Comparison of ENCODE assay signal across 8 cellular contexts in genomic region chr22:20702175-20702545, GRCh38.
DNase-seq lines count a peak whose midpoint lies in the region; ATAC-seq and TF ChIP-seq lines count a peak whose summit lies in the region.
"Not testable (repeated sequence)": the region's sequence is repeated elsewhere in the genome, so short reads cannot be mapped to it uniquely, and the experiment has no call there.

No MANE protein-coding gene starts in this region.

- intact Hi-C loops in CD14-positive monocyte (cut with micrococcal nuclease): loop anchor here in 1 of 2 donors (5.0 to 10.0 kb wide), 2 partner anchors 275 to 1407 kb away; partner anchors contain the start of gene CLTCL1
- intact Hi-C loops in activated T-helper 2 cell treated with anti-CD3 and anti-CD28 coated beads, Interferon-gamma antibody, Interleukin-2, Interleukin-4, amounts not matched to agents 10 μg/mL and 5 μg/mL and 100 μg/mL, durations not matched to agents 14 hours and 24 hours and 36 hours (cut with micrococcal nuclease): loop anchor here (2.0 kb wide), 1 partner anchor 79 kb away; no protein-coding TSS in a partner anchor
- intact Hi-C loops in spleen (cut with DNase I; ENCODE audit: low total_unique reads): not testable (repeated sequence)

- H3K27ac Mint-ChIP-seq in CD14-positive monocyte (peak overlapping the region in 6 of 7 donors; percentile 57 to 99 (median 97)), memory B cell (peak overlapping the region; percentile 98)
- peak overlapping the region; percentile 95 for H3K27ac Mint-ChIP-seq in activated T-helper 2 cell treated with anti-CD3 and anti-CD28 coated beads, Interferon-gamma antibody, Interleukin-2, Interleukin-4, amounts not matched to agents 10 μg/mL and 5 μg/mL and 100 μg/mL, durations not matched to agents 14 hours and 24 hours and 36 hours

- H3K27me3 Mint-ChIP-seq in CD14-positive monocyte (ENCODE audit: low read depth in 3 of 3): peaks cover 16 to 25% (median 20%) of the 10 kb centered on the region in 3 donors
- H3K27me3 Mint-ChIP-seq in activated T-helper 2 cell treated with anti-CD3 and anti-CD28 coated beads, Interferon-gamma antibody, Interleukin-2, Interleukin-4, amounts not matched to agents 10 μg/mL and 5 μg/mL and 100 μg/mL, durations not matched to agents 14 hours and 24 hours and 36 hours (ENCODE audit: low read depth): peaks cover 14% of the 10 kb centered on the region
- not testable (repeated sequence) for H3K27me3 Mint-ChIP-seq in memory B cell

- WGBS in spleen, 5 donors: 0 to 1% (median 0%) methylated on average over 5 to 25 of the region's 35 CpGs; no CpG with 5 or more reads in 2 of the 5 donors

- not testable (repeated sequence) for TF ChIP-seq POLR2A in spleen (IDR thresholded peaks at IDR 0.05)

- H3K9me3 Mint-ChIP-seq in CD14-positive monocyte; activated T-helper 2 cell treated with anti-CD3 and anti-CD28 coated beads, Interferon-gamma antibody, Interleukin-2, Interleukin-4, amounts not matched to agents 10 μg/mL and 5 μg/mL and 100 μg/mL, durations not matched to agents 14 hours and 24 hours and 36 hours; memory B cell: not testable (repeated sequence)

- peak overlapping the region; percentile 61 for H3K4me2 ChIP-seq in OCI-LY1 (ENCODE audit: low read length)

- not testable (repeated sequence) for H3K27ac ChIP-seq in OCI-LY1 (ENCODE audit: low read depth, low read length, poor library complexity, severe bottlenecking)
- H3K27ac ChIP-seq in spleen: peak overlapping the region; percentile 69 to 93 (median 86)

- H3K9ac ChIP-seq in OCI-LY1 (ENCODE audit: low read length): peak overlapping the region; percentile 56

- not testable (repeated sequence) for H3K9me2 ChIP-seq in OCI-LY1 (ENCODE audit: low read depth, low read length)

- H3K36me3 Mint-ChIP-seq in CD14-positive monocyte: peaks cover 13 to 15% of the 10 kb centered on the region in 2 donors
- not testable (repeated sequence) for H3K36me3 Mint-ChIP-seq in activated T-helper 2 cell treated with anti-CD3 and anti-CD28 coated beads, Interferon-gamma antibody, Interleukin-2, Interleukin-4, amounts not matched to agents 10 μg/mL and 5 μg/mL and 100 μg/mL, durations not matched to agents 14 hours and 24 hours and 36 hours (ENCODE audit: low read depth); memory B cell

- H3K4me1 ChIP-seq in OCI-LY1 (ENCODE audit: insufficient read depth, low read length, severe bottlenecking) (peaks cover 12% of the 10 kb centered on the region), spleen (peaks cover 4 to 26% (median 16%) of the 10 kb centered on the region in 6 donors)

- not testable (repeated sequence) for H3K79me2 ChIP-seq in OCI-LY1 (ENCODE audit: insufficient read depth, low read length)

- not testable (repeated sequence) for H4K20me1 ChIP-seq in OCI-LY1 (ENCODE audit: insufficient read depth, low read length)

- H3F3A ChIP-seq in OCI-LY1 (ENCODE audit: insufficient read depth, low read length): not testable (repeated sequence)

- TF ChIP-seq CTCF in CD14-positive monocyte (IDR thresholded peaks at IDR 0.05); OCI-LY1 (IDR thresholded peaks at IDR 0.05; ENCODE audit: low read length); spleen (IDR thresholded peaks at IDR 0.05 in 8 of 11, conservative IDR thresholded peaks at IDR 0.05 in 3 of 11): not testable (repeated sequence)

- not testable (repeated sequence) for H3K9me3 ChIP-seq in OCI-LY1 (ENCODE audit: low read length); spleen

- not testable (repeated sequence) for H3K27me3 ChIP-seq in OCI-LY1 (ENCODE audit: insufficient read depth, low read length); spleen (replicated peaks in 1 of 7)

- DNase-seq in CD14-positive monocyte (ENCODE audit: low spot score); activated T-helper 2 cell treated with anti-CD3 and anti-CD28 coated beads, Interferon-gamma antibody, Interleukin-2, Interleukin-4, amounts not matched to agents 10 μg/mL and 5 μg/mL and 100 μg/mL, durations not matched to agents 14 hours and 24 hours and 36 hours (ENCODE audit: low spot score); memory B cell (ENCODE audit: low spot score in 2 of 2); spleen: not testable (repeated sequence)

- H3K4me3 ChIP-seq in OCI-LY1 (ENCODE audit: low read depth, low read length, poor library complexity, severe bottlenecking): peak overlapping the region; percentile 63
- peak overlapping the region; percentile 49 to 81 (median 59) for H3K4me3 ChIP-seq in spleen

- peak; percentile 10 for ATAC-seq in GM21360 (IDR thresholded peaks at IDR 0.05; ENCODE audit: unreplicated experiment)
- peak; percentile 8 for ATAC-seq in HG03025 (IDR thresholded peaks at IDR 0.05; ENCODE audit: low FRiP score, unreplicated experiment)
- ATAC-seq in esophagus mucosa: peak; percentile 11
- peak; percentile 9 for ATAC-seq in memory B cell (ENCODE audit: low read depth)

- H3K36me3 ChIP-seq in OCI-LY1 (ENCODE audit: insufficient read depth, low read length): not testable (repeated sequence)
- peaks cover 0 to 14% (median 0%) of the 10 kb centered on the region in 6 donors for H3K36me3 ChIP-seq in spleen

- peaks cover 12% of the 10 kb centered on the region for H3K4me1 Mint-ChIP-seq in CD14-positive monocyte
- not testable (repeated sequence) for H3K4me1 Mint-ChIP-seq in activated T-helper 2 cell treated with anti-CD3 and anti-CD28 coated beads, Interferon-gamma antibody, Interleukin-2, Interleukin-4, amounts not matched to agents 10 μg/mL and 5 μg/mL and 100 μg/mL, durations not matched to agents 14 hours and 24 hours and 36 hours (ENCODE audit: low read depth); memory B cell

- H3K4me3 Mint-ChIP-seq in CD14-positive monocyte (peak overlapping the region; percentile 91 to 98), memory B cell (peak overlapping the region; percentile 99)
- peak overlapping the region; percentile 91 for H3K4me3 Mint-ChIP-seq in activated T-helper 2 cell treated with anti-CD3 and anti-CD28 coated beads, Interferon-gamma antibody, Interleukin-2, Interleukin-4, amounts not matched to agents 10 μg/mL and 5 μg/mL and 100 μg/mL, durations not matched to agents 14 hours and 24 hours and 36 hours (ENCODE audit: low read depth)

- H2AFZ ChIP-seq in OCI-LY1 (ENCODE audit: low read length): not testable (repeated sequence)
